In genomic region chr4:127732623-127733199, GRCh38 we compare ENCODE assay signal across 8 cellular contexts. TPM values are rescaled to one million over a fixed set of nuclear protein-coding genes. Genes with fewer than 3 reads are reported as not detected.
A peak's percentile ranks its signal among the peaks of the same experiment; 100 is the strongest.
DNase-seq lines count a peak whose midpoint lies in the region; ATAC-seq, FAIRE-seq and TF ChIP-seq lines count a peak whose summit lies in the region.

No MANE protein-coding gene starts in this region.

- FAIRE-seq in GM12892 (lab: Jason Lieb, UNC) = peak; percentile 14
- FAIRE-seq in islet of Langerhans (lab: Jason Lieb, UNC) = peak; percentile 94

- H3K9me3 ChIP-seq in upper lobe of right lung = no peaks in the 10 kb centered on the region

- no peaks in the 10 kb centered on the region for H3K27me3 ChIP-seq in upper lobe of right lung

- peak; percentile 47 for TF ChIP-seq CTCF in astrocyte of the cerebellum (IDR thresholded peaks at IDR 0.05; ENCODE audit: low read depth, low read length, missing control alignments)
- peak; percentile 64 for TF ChIP-seq CTCF in upper lobe of right lung (IDR thresholded peaks at IDR 0.05)

- no peaks in the 10 kb centered on the region for H3K36me3 ChIP-seq in upper lobe of right lung

- in situ Hi-C loops in astrocyte of the cerebellum (cut with HindIII; ENCODE audit: low sequenced_read_pairs) = no loop called here

- ATAC-seq in HG02885 (IDR thresholded peaks at IDR 0.05; ENCODE audit: poor library complexity, unreplicated experiment) (peak; percentile 86), upper lobe of right lung (peak; percentile 51)

- DNase-seq in 8988T = peak; percentile 25
- no peak for DNase-seq in GM12892 (ENCODE audit: insufficient read length)
- peak; percentile 6 for DNase-seq in NCI-H1694 (lab: John Stamatoyannopoulos, UW)
- peak; percentile 38 for DNase-seq in astrocyte of the cerebellum (ENCODE audit: low read depth)
- DNase-seq in upper lobe of right lung = no peak
- DNase-seq in GOT3 (lab: John Stamatoyannopoulos, UW) = no peak

- H3K4me3 ChIP-seq in astrocyte of the cerebellum (ENCODE audit: low read depth, low read length) (no peak overlapping the region), upper lobe of right lung (no peak overlapping the region)

- H3K4me1 ChIP-seq in upper lobe of right lung = no peaks in the 10 kb centered on the region

- intact Hi-C loops in upper lobe of right lung (cut with DNase I) = loop anchor here (5.0 kb wide), 1 partner anchor 125 kb away; no protein-coding TSS in a partner anchor

- no peak for TF ChIP-seq POLR2A in GM12892 (IDR thresholded peaks at IDR 0.05; ENCODE audit: low read depth, low read length)

- no peak overlapping the region for H3K27ac ChIP-seq in upper lobe of right lung

RNA-seq across cellular contexts. Expression of gene SLC25A31, which starts 2.5 kb away (rescaled TPM):
- not detected for polyA plus RNA-seq in GM12892 (2012; ENCODE audit: missing spikeins)
- not detected for total RNA-seq in upper lobe of right lung

RNA-seq across cellular contexts. Expression of gene HSPA4L, which starts 49.4 kb away (rescaled TPM):
- polyA plus RNA-seq in GM12892 (2012; ENCODE audit: missing spikeins) = 12.7 TPM
- total RNA-seq in upper lobe of right lung = 5.7 TPM

Comparison
In these comparisons a context has a peak if more than half of its experiments do, and no peak if none do; other contexts are left out.
1. DNase-seq: peak in 8988T (single experiment), NCI-H1694 (single experiment) and astrocyte of the cerebellum (single experiment); none in GM12892 (single experiment), upper lobe of right lung (single experiment) and GOT3 (single experiment).